In the genomic region with DNA sequence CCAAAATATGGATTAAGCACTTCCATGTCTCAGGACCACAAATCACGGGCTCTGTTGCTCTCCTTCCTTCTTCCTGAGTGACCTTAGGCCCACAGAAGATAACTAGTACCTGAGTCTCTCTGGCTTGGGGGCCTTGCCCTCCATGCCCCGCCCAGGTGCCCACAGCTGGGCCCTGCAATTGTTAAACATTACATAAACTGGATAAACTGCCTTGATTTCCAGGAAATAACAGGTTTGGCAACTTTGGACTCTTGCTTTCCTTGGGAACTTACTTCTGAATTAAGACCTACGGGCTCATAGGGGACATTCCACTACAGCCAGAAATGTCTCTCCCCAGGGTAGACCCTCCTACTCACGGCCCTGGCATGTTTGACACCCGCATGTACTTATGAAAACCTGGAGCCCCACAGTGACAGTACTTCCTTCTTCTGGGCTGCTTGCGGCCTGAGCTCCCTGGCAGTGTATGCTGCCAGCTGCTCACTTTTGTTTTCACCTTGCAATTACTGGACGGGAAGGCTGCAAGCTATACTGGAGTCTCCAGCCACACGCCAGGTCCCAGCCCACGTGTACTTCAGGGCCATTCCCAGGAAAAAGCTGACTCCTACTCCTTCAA, we compare ENCODE assay signal across 1 cellular context.
A peak's percentile ranks its signal among the peaks of the same experiment; 100 is the strongest.
TF ChIP-seq lines count a peak whose summit lies in the region.

No MANE protein-coding gene starts in this region.

TF ChIP-seq in HepG2, 621 proteins besides CTCF, POLR2A, EP300 and RAD21 (continued from another document and continues in another):
- TF ChIP-seq ZNF687 (CRISPR knock-in tag; IDR thresholded peaks at IDR 0.05) (no peak; the same call in 1 of the 2 replicates), MATR3 (CRISPR knock-in tag; IDR thresholded peaks at IDR 0.05) (no peak), SNAPC4 (CRISPR knock-in tag; IDR thresholded peaks at IDR 0.05) (no peak), ZNF121 (CRISPR knock-in tag; IDR thresholded peaks at IDR 0.05) (no peak), MTA3 (CRISPR knock-in tag; IDR thresholded peaks at IDR 0.05) (no peak), TEAD3 (CRISPR knock-in tag; optimal IDR thresholded peaks at IDR 0.05; ENCODE audit: borderline replicate concordance) (no peak), ZNF552 (CRISPR knock-in tag; IDR thresholded peaks at IDR 0.05; ENCODE audit: borderline replicate concordance) (no peak), MZF1 (CRISPR knock-in tag; IDR thresholded peaks at IDR 0.05; ENCODE audit: borderline replicate concordance) (no peak), ATF1 (CRISPR knock-in tag; IDR thresholded peaks at IDR 0.05) (no peak), ZKSCAN1 (IDR thresholded peaks at IDR 0.05; ENCODE audit: low read length) (no peak), HOXA7 (CRISPR knock-in tag; IDR thresholded peaks at IDR 0.05) (no peak), XBP1 (CRISPR knock-in tag; IDR thresholded peaks at IDR 0.05) (no peak), HIVEP1 (CRISPR knock-in tag; IDR thresholded peaks at IDR 0.05) (no peak)
- TF ChIP-seq, protein P1, sequence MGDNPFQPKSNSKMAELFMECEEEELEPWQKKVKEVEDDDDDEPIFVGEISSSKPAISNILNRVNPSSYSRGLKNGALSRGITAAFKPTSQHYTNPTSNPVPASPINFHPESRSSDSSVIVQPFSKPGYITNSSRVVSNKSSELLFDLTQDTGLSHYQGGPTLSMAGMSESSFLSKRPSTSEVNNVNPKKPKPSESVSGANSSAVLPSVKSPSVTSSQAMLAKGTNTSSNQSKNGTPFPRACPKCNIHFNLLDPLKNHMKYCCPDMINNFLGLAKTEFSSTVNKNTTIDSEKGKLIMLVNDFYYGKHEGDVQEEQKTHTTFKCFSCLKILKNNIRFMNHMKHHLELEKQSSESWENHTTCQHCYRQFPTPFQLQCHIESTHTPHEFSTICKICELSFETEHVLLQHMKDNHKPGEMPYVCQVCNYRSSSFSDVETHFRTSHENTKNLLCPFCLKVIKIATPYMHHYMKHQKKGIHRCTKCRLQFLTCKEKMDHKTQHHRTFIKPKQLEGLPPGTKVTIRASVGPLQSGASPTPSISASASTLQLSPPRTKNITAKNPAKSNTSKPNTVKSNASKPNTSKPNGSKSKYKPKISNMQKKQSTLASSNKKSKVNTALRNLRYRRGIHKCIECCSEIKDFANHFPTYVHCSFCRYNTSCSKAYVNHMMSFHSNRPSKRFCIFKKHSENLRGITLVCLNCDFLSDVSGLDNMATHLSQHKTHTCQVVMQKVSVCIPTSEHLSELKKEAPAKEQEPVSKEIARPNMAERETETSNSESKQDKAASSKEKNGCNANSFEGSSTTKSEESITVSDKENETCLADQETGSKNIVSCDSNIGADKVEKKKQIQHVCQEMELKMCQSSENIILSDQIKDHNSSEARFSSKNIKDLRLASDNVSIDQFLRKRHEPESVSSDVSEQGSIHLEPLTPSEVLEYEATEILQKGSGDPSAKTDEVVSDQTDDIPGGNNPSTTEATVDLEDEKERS (CRISPR knock-in tag; IDR thresholded peaks at IDR 0.05) = no peak
- TF ChIP-seq, protein P2, sequence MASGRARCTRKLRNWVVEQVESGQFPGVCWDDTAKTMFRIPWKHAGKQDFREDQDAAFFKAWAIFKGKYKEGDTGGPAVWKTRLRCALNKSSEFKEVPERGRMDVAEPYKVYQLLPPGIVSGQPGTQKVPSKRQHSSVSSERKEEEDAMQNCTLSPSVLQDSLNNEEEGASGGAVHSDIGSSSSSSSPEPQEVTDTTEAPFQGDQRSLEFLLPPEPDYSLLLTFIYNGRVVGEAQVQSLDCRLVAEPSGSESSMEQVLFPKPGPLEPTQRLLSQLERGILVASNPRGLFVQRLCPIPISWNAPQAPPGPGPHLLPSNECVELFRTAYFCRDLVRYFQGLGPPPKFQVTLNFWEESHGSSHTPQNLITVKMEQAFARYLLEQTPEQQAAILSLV (CRISPR knock-in tag; IDR thresholded peaks at IDR 0.05; ENCODE audit: borderline replicate concordance) = 0 out of 2 replicates have a peak, but pooled peaks have one; percentile 32
- TF ChIP-seq, protein P3, sequence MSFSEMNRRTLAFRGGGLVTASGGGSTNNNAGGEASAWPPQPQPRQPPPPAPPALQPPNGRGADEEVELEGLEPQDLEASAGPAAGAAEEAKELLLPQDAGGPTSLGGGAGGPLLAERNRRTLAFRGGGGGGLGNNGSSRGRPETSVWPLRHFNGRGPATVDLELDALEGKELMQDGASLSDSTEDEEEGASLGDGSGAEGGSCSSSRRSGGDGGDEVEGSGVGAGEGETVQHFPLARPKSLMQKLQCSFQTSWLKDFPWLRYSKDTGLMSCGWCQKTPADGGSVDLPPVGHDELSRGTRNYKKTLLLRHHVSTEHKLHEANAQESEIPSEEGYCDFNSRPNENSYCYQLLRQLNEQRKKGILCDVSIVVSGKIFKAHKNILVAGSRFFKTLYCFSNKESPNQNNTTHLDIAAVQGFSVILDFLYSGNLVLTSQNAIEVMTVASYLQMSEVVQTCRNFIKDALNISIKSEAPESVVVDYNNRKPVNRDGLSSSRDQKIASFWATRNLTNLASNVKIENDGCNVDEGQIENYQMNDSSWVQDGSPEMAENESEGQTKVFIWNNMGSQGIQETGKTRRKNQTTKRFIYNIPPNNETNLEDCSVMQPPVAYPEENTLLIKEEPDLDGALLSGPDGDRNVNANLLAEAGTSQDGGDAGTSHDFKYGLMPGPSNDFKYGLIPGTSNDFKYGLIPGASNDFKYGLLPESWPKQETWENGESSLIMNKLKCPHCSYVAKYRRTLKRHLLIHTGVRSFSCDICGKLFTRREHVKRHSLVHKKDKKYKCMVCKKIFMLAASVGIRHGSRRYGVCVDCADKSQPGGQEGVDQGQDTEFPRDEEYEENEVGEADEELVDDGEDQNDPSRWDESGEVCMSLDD (CRISPR knock-in tag; IDR thresholded peaks at IDR 0.05; ENCODE audit: borderline replicate concordance) = no peak
- TF ChIP-seq, protein P4, sequence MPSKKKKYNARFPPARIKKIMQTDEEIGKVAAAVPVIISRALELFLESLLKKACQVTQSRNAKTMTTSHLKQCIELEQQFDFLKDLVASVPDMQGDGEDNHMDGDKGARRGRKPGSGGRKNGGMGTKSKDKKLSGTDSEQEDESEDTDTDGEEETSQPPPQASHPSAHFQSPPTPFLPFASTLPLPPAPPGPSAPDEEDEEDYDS (CRISPR knock-in tag; IDR thresholded peaks at IDR 0.05) = no peak
- TF ChIP-seq, protein P5, sequence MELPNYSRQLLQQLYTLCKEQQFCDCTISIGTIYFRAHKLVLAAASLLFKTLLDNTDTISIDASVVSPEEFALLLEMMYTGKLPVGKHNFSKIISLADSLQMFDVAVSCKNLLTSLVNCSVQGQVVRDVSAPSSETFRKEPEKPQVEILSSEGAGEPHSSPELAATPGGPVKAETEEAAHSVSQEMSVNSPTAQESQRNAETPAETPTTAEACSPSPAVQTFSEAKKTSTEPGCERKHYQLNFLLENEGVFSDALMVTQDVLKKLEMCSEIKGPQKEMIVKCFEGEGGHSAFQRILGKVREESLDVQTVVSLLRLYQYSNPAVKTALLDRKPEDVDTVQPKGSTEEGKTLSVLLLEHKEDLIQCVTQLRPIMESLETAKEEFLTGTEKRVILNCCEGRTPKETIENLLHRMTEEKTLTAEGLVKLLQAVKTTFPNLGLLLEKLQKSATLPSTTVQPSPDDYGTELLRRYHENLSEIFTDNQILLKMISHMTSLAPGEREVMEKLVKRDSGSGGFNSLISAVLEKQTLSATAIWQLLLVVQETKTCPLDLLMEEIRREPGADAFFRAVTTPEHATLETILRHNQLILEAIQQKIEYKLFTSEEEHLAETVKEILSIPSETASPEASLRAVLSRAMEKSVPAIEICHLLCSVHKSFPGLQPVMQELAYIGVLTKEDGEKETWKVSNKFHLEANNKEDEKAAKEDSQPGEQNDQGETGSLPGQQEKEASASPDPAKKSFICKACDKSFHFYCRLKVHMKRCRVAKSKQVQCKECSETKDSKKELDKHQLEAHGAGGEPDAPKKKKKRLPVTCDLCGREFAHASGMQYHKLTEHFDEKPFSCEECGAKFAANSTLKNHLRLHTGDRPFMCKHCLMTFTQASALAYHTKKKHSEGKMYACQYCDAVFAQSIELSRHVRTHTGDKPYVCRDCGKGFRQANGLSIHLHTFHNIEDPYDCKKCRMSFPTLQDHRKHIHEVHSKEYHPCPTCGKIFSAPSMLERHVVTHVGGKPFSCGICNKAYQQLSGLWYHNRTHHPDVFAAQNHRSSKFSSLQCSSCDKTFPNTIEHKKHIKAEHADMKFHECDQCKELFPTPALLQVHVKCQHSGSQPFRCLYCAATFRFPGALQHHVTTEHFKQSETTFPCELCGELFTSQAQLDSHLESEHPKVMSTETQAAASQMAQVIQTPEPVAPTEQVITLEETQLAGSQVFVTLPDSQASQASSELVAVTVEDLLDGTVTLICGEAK (IDR thresholded peaks at IDR 0.05) = no peak
- TF ChIP-seq, protein P5 (CRISPR knock-in tag; IDR thresholded peaks at IDR 0.05) = no peak
